In genomic region chr11:17179972-17180371, GRCh38 we compare ENCODE assay signal across 7 cellular contexts.
"Had no signal": no experiment of that assay in that cellular context is flagged by ENCODE, and none has a peak within 500 bp of the region (broad histone marks: within the 10 kb centered on the region; RNA-seq: fewer than 3 reads in every experiment).

No MANE protein-coding gene starts in this region.

- H3K9ac ChIP-seq: KMS-11 had no signal

- ATAC-seq: GM23338, HCT116 had no signal

- H3K27ac ChIP-seq: KMS-11 had no signal

- H3K4me3 Mint-ChIP-seq: GM23338, HFFc6, IgD-negative memory B cell had no signal

- DNase-seq: HFFc6, KBM-7 had no signal

- H3K4me2 ChIP-seq: GM23338, KMS-11 had no signal

- H3K9me3 Mint-ChIP-seq: GM23338, HFFc6, IgD-negative memory B cell had no signal

- H3K9me3 ChIP-seq: HAP-1 had no signal

- H3K27ac Mint-ChIP-seq: GM23338, HFFc6 had no signal

- H3K27me3 Mint-ChIP-seq: IgD-negative memory B cell had no signal

- H3K4me1 ChIP-seq: HAP-1 had no signal

- H3K4me3 ChIP-seq: GM23338, HAP-1 had no signal

- H3K36me3 ChIP-seq: HAP-1 had no signal

- H2AFZ ChIP-seq: GM23338 had no signal
